ENCODE assay signal across 8 cellular contexts in the genomic region with DNA sequence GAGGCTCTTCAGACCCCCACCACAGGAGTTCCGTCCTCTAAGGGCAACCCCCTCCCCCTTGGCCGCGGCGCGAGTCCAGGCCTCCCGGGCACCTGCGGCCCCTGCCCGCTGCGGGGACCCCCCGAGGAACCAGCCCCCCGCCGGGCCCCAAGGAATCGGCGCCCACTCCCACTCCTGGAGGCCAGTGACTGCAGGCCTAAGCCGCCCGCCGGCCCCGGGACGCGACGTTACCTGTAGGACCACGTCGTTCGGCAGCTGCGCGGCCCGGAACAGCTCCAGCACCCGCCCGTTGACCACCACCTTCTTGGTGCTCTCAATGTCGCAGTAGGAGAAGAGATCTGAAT. TPM values are rescaled to one million over a fixed set of nuclear protein-coding genes. Genes with fewer than 3 reads are reported as not detected.
DNase-seq lines count a peak whose midpoint lies in the region; ATAC-seq and TF ChIP-seq lines count a peak whose summit lies in the region.

No MANE protein-coding gene starts in this region.

- in situ Hi-C loops in GM13976 (cut with MboI; ENCODE audit: low sequenced_read_pairs, unreplicated experiment): no loop called here

- H3K9me3 ChIP-seq in mononuclear cell (ENCODE audit: low read depth, low read length): no peaks in the 10 kb centered on the region

- peaks cover 37% of the 10 kb centered on the region for H3K4me1 ChIP-seq in mononuclear cell (ENCODE audit: insufficient read depth, low read length)

- ATAC-seq in GM18499 (IDR thresholded peaks at IDR 0.05; ENCODE audit: insufficient read depth, unreplicated experiment): peak; percentile 7
- no peak for ATAC-seq in GM21367 (IDR thresholded peaks at IDR 0.05; ENCODE audit: unreplicated experiment)

- DNase-seq in DMS114 treated with DMSO at 0.1 percent for 48 hours (lab: John Stamatoyannopoulos, UW; ENCODE audit: unreplicated experiment): no peak
- no peak for DNase-seq in activated CD8-positive, alpha-beta memory T cell treated with anti-CD3 and anti-CD28 coated beads for 24 hours
- no peak for DNase-seq in GM13976 (ENCODE audit: low spot score)

- TF ChIP-seq EP300 in Ishikawa (IDR thresholded peaks at IDR 0.05; ENCODE audit: borderline replicate concordance): no peak

- peak overlapping the region; percentile 90 for H3K4me3 ChIP-seq in mononuclear cell (ENCODE audit: low read length)

- no peak for TF ChIP-seq RAD21 in Ishikawa (IDR thresholded peaks at IDR 0.05; ENCODE audit: low read depth)

- TF ChIP-seq CTCF in GM13976 (IDR thresholded peaks at IDR 0.05; ENCODE audit: borderline replicate concordance, control extremely low read depth, extremely low read depth, insufficient read depth, missing control alignments): no peak

- no peaks in the 10 kb centered on the region for H3K27me3 ChIP-seq in mononuclear cell (ENCODE audit: insufficient read depth, low read length)

- peak overlapping the region; percentile 21 for H3K27ac ChIP-seq in cingulate gyrus (ENCODE audit: low read depth, low read length)

TF ChIP-seq in Ishikawa, 13 proteins besides CTCF, POLR2A, EP300 and RAD21:
- TF ChIP-seq YY1 (IDR thresholded peaks at IDR 0.05; ENCODE audit: low read depth) (no peak), ZBTB7A (IDR thresholded peaks at IDR 0.05; ENCODE audit: low read depth) (peak; percentile 78), NFIC (IDR thresholded peaks at IDR 0.05) (no peak), FOXM1 (IDR thresholded peaks at IDR 0.05; ENCODE audit: borderline replicate concordance, low read depth) (no peak)

RNA-seq across cellular contexts. Expression of a gene that starts 0.8 kb away (rescaled TPM):
- total RNA-seq in mononuclear cell: 62.8 TPM

RNA-seq across cellular contexts. Expression of a gene that starts 41.3 kb away (rescaled TPM):
- 43.7 TPM for total RNA-seq in mononuclear cell
